ENCODE assay signal across 8 cellular contexts in the genomic region with DNA sequence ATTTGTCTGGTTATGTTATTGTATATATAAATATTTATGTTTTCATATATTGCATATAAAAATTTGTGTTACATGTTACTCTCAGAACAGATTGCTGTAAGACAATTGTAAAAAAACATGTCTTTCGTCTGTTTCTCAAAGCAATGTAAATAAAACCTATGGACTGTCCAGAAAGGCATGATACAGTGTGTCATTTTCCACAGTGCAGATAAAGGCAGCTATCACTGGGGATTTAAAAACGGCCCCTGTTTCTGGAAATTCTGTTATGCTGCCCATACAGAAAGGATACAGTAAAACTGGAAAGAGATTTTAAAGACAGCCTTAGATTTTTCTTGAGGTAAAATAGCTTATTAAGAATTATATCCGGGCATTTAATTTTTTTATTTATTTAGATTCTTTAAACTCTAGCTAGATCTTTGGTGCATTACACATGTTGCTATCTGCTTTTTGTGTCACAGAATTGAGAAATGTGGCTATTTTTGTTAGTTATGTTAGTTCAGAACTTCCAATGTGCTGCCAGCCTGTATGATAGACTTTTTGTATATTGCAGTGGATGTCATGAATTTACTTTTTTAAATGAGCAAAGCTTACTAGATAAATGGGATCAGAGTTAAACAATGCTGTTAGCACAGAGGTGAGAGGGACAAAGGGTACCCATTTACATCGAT. TPM values are rescaled to one million over a fixed set of nuclear protein-coding genes. Genes with fewer than 3 reads are reported as not detected.
DNase-seq lines count a peak whose midpoint lies in the region; TF ChIP-seq lines count a peak whose summit lies in the region.

No MANE protein-coding gene starts in this region.

- peak overlapping the region; percentile 94; the same call in 1 of the 2 replicates for H3K27ac ChIP-seq in MM.1S (ENCODE audit: low read length)
- H3K27ac ChIP-seq in stomach = peak overlapping the region in 4 of 5 donors; percentile 98 to 100 (median 99)

- H3K4me2 ChIP-seq in MM.1S (ENCODE audit: low read depth, low read length) = peak overlapping the region; percentile 53

- no peak for TF ChIP-seq EP300 in stomach (IDR thresholded peaks at IDR 0.05)

- H3K9me2 ChIP-seq in MM.1S (replicated peaks; ENCODE audit: insufficient read depth, low read length) = no peaks in the 10 kb centered on the region

- H3K79me2 ChIP-seq in MM.1S (ENCODE audit: low read length) = peaks cover 55% of the 10 kb centered on the region

- peaks cover 17% of the 10 kb centered on the region for H3F3A ChIP-seq in MM.1S (ENCODE audit: insufficient read depth, low read length)

- no peaks in the 10 kb centered on the region for H4K20me1 ChIP-seq in MM.1S (ENCODE audit: insufficient read depth, low read length)

- peak; percentile 29 for DNase-seq in EH (ENCODE audit: low read depth)
- peak; percentile 21 for DNase-seq in MM.1S
- peak; percentile 27 for DNase-seq in amniotic epithelial cell (ENCODE audit: low read depth)
- peak; percentile 35 for DNase-seq in inferior parietal cortex (ENCODE audit: extremely low spot score)
- DNase-seq in stomach = no peak
- DNase-seq in T1000 (lab: John Stamatoyannopoulos, UW) = no peak
- no peak for DNase-seq in GM19240 (ENCODE audit: insufficient read length, low spot score)
- DNase-seq in stimulated activated CD4-positive, alpha-beta T cell treated with anti-CD3 and anti-CD28 coated beads, Interleukin-4, amount 100 ng/mL, for 4 hours = no peak

- TF ChIP-seq CTCF in MM.1S (IDR thresholded peaks at IDR 0.05; ENCODE audit: low read length) (no peak), stomach (IDR thresholded peaks at IDR 0.05) (no peak)

- H3K4me1 ChIP-seq in MM.1S (ENCODE audit: low read length) (peaks cover 10% of the 10 kb centered on the region), stomach (peaks cover 9 to 50% (median 31%) of the 10 kb centered on the region in 4 donors)

- no peak for TF ChIP-seq POLR2A in stomach (IDR thresholded peaks at IDR 0.05)

- H3K36me3 ChIP-seq in MM.1S (replicated peaks; ENCODE audit: insufficient read depth, low read length) (no peaks in the 10 kb centered on the region), stomach (peaks cover 6 to 15% (median 12%) of the 10 kb centered on the region in 4 donors)

- H3K4me3 ChIP-seq in MM.1S (ENCODE audit: low read length) (peak overlapping the region; percentile 89), stomach (peak overlapping the region; percentile 66 to 91 (median 78))

- peak overlapping the region; percentile 93; the same call in 1 of the 2 replicates for H3K9ac ChIP-seq in MM.1S (ENCODE audit: low read length)

- H3K9me3 ChIP-seq in MM.1S (replicated peaks; ENCODE audit: insufficient read depth, low read length) (no peaks in the 10 kb centered on the region), stomach (no peaks in the 10 kb centered on the region)

- H3K27me3 ChIP-seq in MM.1S (replicated peaks; ENCODE audit: insufficient read depth, low read length) (no peaks in the 10 kb centered on the region), stomach (no peaks in the 10 kb centered on the region)

- 0 to 2% (median 1%) methylated on average over 4 of the region's 4 CpGs for WGBS in stomach, 5 donors

- intact Hi-C loops in stomach (cut with DNase I; ENCODE audit: low total_unique reads) = no loop called here

- H2AFZ ChIP-seq in MM.1S (ENCODE audit: low read length) = 0 out of 2 replicates have a peak overlapping the region, but pooled peaks have one; percentile 88

RNA-seq across cellular contexts. Expression of gene INO80D, which starts 0.8 kb away (rescaled TPM):
- total RNA-seq in stomach = 10 to 100 TPM; 19.2 to 67.1 (median 36.5) TPM
- 1 to 10 TPM in 2 of 3 donors, under 1 TPM in 1; 0.46 to 1.5 (median 1.3) TPM for polyA plus RNA-seq in stomach

Comparison
In these comparisons a context has a peak if more than half of its experiments do, and no peak if none do; other contexts are left out.
1. DNase-seq: peak in EH (single experiment), MM.1S (single experiment), amniotic epithelial cell (single experiment) and inferior parietal cortex (single experiment); none in stomach (single experiment), T1000 (single experiment), GM19240 (single experiment) and stimulated activated CD4-positive, alpha-beta T cell treated with anti-CD3 and anti-CD28 coated beads, Interleukin-4, amount 100 ng/mL, for 4 hours (0 of 2).